1 cellular context compared by ENCODE assay signal in genomic region chr17:42311240-42312034, GRCh38.
TF ChIP-seq lines count a peak whose summit lies in the region.

No MANE protein-coding gene starts in this region.

TF ChIP-seq in HepG2, 621 proteins besides CTCF, POLR2A, EP300 and RAD21 (continued from another document and continues in another):
- TF ChIP-seq, protein P1, sequence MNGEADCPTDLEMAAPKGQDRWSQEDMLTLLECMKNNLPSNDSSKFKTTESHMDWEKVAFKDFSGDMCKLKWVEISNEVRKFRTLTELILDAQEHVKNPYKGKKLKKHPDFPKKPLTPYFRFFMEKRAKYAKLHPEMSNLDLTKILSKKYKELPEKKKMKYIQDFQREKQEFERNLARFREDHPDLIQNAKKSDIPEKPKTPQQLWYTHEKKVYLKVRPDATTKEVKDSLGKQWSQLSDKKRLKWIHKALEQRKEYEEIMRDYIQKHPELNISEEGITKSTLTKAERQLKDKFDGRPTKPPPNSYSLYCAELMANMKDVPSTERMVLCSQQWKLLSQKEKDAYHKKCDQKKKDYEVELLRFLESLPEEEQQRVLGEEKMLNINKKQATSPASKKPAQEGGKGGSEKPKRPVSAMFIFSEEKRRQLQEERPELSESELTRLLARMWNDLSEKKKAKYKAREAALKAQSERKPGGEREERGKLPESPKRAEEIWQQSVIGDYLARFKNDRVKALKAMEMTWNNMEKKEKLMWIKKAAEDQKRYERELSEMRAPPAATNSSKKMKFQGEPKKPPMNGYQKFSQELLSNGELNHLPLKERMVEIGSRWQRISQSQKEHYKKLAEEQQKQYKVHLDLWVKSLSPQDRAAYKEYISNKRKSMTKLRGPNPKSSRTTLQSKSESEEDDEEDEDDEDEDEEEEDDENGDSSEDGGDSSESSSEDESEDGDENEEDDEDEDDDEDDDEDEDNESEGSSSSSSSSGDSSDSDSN (CRISPR knock-in tag; IDR thresholded peaks at IDR 0.05) = no peak
- TF ChIP-seq, protein P2, sequence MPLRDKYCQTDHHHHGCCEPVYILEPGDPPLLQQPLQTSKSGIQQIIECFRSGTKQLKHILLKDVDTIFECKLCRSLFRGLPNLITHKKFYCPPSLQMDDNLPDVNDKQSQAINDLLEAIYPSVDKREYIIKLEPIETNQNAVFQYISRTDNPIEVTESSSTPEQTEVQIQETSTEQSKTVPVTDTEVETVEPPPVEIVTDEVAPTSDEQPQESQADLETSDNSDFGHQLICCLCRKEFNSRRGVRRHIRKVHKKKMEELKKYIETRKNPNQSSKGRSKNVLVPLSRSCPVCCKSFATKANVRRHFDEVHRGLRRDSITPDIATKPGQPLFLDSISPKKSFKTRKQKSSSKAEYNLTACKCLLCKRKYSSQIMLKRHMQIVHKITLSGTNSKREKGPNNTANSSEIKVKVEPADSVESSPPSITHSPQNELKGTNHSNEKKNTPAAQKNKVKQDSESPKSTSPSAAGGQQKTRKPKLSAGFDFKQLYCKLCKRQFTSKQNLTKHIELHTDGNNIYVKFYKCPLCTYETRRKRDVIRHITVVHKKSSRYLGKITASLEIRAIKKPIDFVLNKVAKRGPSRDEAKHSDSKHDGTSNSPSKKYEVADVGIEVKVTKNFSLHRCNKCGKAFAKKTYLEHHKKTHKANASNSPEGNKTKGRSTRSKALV (CRISPR knock-in tag; IDR thresholded peaks at IDR 0.05) = peak; percentile 57; the same call in 1 of the 2 replicates
- TF ChIP-seq SAFB2 (CRISPR knock-in tag; IDR thresholded peaks at IDR 0.05; ENCODE audit: borderline replicate concordance, low read depth) (no peak), DRAP1 (CRISPR knock-in tag; IDR thresholded peaks at IDR 0.05) (peak; percentile 81), ZBTB10 (CRISPR knock-in tag; IDR thresholded peaks at IDR 0.05; ENCODE audit: borderline replicate concordance) (no peak), ZNF451 (CRISPR knock-in tag; IDR thresholded peaks at IDR 0.05) (no peak), ZNF3 (CRISPR knock-in tag; IDR thresholded peaks at IDR 0.05) (no peak), FOXK1 (CRISPR knock-in tag; IDR thresholded peaks at IDR 0.05; ENCODE audit: borderline replicate concordance, low read depth) (peak; percentile 59; the same call in 1 of the 2 replicates), ZBTB33 (CRISPR knock-in tag; IDR thresholded peaks at IDR 0.05) (peak; percentile 49), MIER2 (CRISPR knock-in tag; IDR thresholded peaks at IDR 0.05) (peak; percentile 81), FOSL2 (CRISPR knock-in tag; IDR thresholded peaks at IDR 0.05) (peak; percentile 70), MAFG (CRISPR knock-in tag; IDR thresholded peaks at IDR 0.05) (no peak), BRD4 (CRISPR knock-in tag; IDR thresholded peaks at IDR 0.05) (0 out of 2 replicates have a peak, but pooled peaks have one; percentile 7), NCOR1 (IDR thresholded peaks at IDR 0.05; ENCODE audit: borderline replicate concordance, low read length) (no peak), HNF1A (IDR thresholded peaks at IDR 0.05; ENCODE audit: low read depth) (no peak), HNF1A (CRISPR knock-in tag; IDR thresholded peaks at IDR 0.05; ENCODE audit: borderline replicate concordance) (peak; percentile 10; the same call in 1 of the 2 replicates), JUND (CRISPR knock-in tag; IDR thresholded peaks at IDR 0.05) (no peak), XRCC5 (optimal IDR thresholded peaks at IDR 0.05; ENCODE audit: low read length) (peak; percentile 49), SIN3B (IDR thresholded peaks at IDR 0.05; ENCODE audit: low read length) (no peak), SRSF1 (optimal IDR thresholded peaks at IDR 0.05; ENCODE audit: low read depth, low read length) (no peak), ZNF883 (CRISPR knock-in tag; IDR thresholded peaks at IDR 0.05; ENCODE audit: not compliant biosample characterization) (no peak), NFATC3 (CRISPR knock-in tag; IDR thresholded peaks at IDR 0.05) (no peak), SP1 (IDR thresholded peaks at IDR 0.05) (no peak), SP1 (CRISPR knock-in tag; IDR thresholded peaks at IDR 0.05) (peak; percentile 67), RCOR2 (CRISPR knock-in tag; IDR thresholded peaks at IDR 0.05) (no peak), CBX5 (CRISPR knock-in tag; IDR thresholded peaks at IDR 0.05; ENCODE audit: borderline replicate concordance) (peak; percentile 62; the same call in 1 of the 2 replicates), CCDC6 (CRISPR knock-in tag; IDR thresholded peaks at IDR 0.05) (peak; percentile 80; the same call in 1 of the 2 replicates), GABPA (IDR thresholded peaks at IDR 0.05; ENCODE audit: low read depth, low read length) (no peak), GABPA (CRISPR knock-in tag; IDR thresholded peaks at IDR 0.05; ENCODE audit: low read depth) (no peak), ZNF775 (CRISPR knock-in tag; IDR thresholded peaks at IDR 0.05; ENCODE audit: borderline replicate concordance) (no peak), RAD51 (IDR thresholded peaks at IDR 0.05; ENCODE audit: borderline replicate concordance) (no peak), RXRB (CRISPR knock-in tag; IDR thresholded peaks at IDR 0.05; ENCODE audit: borderline replicate concordance) (peak; percentile 88), ZNF232 (CRISPR knock-in tag; IDR thresholded peaks at IDR 0.05; ENCODE audit: borderline replicate concordance) (peak; percentile 58; the same call in 1 of the 2 replicates), TOPORS (CRISPR knock-in tag; IDR thresholded peaks at IDR 0.05) (no peak), BHLHE40 (IDR thresholded peaks at IDR 0.05; ENCODE audit: low read length) (0 out of 2 replicates have a peak, but pooled peaks have one; percentile 18)
- TF ChIP-seq, protein P3, sequence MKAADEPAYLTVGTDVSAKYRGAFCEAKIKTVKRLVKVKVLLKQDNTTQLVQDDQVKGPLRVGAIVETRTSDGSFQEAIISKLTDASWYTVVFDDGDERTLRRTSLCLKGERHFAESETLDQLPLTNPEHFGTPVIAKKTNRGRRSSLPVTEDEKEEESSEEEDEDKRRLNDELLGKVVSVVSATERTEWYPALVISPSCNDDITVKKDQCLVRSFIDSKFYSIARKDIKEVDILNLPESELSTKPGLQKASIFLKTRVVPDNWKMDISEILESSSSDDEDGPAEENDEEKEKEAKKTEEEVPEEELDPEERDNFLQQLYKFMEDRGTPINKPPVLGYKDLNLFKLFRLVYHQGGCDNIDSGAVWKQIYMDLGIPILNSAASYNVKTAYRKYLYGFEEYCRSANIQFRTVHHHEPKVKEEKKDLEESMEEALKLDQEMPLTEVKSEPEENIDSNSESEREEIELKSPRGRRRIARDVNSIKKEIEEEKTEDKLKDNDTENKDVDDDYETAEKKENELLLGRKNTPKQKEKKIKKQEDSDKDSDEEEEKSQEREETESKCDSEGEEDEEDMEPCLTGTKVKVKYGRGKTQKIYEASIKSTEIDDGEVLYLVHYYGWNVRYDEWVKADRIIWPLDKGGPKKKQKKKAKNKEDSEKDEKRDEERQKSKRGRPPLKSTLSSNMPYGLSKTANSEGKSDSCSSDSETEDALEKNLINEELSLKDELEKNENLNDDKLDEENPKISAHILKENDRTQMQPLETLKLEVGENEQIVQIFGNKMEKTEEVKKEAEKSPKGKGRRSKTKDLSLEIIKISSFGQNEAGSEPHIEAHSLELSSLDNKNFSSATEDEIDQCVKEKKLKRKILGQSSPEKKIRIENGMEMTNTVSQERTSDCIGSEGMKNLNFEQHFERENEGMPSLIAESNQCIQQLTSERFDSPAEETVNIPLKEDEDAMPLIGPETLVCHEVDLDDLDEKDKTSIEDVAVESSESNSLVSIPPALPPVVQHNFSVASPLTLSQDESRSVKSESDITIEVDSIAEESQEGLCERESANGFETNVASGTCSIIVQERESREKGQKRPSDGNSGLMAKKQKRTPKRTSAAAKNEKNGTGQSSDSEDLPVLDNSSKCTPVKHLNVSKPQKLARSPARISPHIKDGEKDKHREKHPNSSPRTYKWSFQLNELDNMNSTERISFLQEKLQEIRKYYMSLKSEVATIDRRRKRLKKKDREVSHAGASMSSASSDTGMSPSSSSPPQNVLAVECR (CRISPR knock-in tag; IDR thresholded peaks at IDR 0.05; ENCODE audit: borderline replicate concordance) = peak; percentile 35; the same call in 1 of the 2 replicates
- TF ChIP-seq, protein P4, sequence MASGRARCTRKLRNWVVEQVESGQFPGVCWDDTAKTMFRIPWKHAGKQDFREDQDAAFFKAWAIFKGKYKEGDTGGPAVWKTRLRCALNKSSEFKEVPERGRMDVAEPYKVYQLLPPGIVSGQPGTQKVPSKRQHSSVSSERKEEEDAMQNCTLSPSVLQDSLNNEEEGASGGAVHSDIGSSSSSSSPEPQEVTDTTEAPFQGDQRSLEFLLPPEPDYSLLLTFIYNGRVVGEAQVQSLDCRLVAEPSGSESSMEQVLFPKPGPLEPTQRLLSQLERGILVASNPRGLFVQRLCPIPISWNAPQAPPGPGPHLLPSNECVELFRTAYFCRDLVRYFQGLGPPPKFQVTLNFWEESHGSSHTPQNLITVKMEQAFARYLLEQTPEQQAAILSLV (CRISPR knock-in tag; IDR thresholded peaks at IDR 0.05; ENCODE audit: borderline replicate concordance) = no peak
- TF ChIP-seq, protein P5, sequence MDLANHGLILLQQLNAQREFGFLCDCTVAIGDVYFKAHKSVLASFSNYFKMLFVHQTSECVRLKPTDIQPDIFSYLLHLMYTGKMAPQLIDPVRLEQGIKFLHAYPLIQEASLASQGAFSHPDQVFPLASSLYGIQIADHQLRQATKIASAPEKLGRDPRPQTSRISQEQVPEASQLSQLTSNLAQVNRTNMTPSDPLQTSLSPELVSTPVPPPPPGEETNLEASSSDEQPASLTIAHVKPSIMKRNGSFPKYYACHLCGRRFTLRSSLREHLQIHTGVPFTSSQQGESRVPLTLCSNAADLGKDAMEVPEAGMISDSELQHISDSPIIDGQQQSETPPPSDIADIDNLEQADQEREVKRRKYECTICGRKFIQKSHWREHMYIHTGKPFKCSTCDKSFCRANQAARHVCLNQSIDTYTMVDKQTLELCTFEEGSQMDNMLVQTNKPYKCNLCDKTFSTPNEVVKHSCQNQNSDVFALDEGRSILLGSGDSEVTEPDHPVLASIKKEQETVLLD (CRISPR knock-in tag; IDR thresholded peaks at IDR 0.05; ENCODE audit: low read depth) = no peak
